1 cellular context compared by ENCODE assay signal in genomic region chr17:74780443-74781238, GRCh38.
TF ChIP-seq lines count a peak whose summit lies in the region.

No MANE protein-coding gene starts in this region.

TF ChIP-seq in HepG2, 621 proteins besides CTCF, POLR2A, EP300 and RAD21 (continued from another document and continues in another):
- TF ChIP-seq GLMP (CRISPR knock-in tag; IDR thresholded peaks at IDR 0.05; ENCODE audit: borderline replicate concordance) = no peak
- no peak; the same call in 1 of the 2 replicates for TF ChIP-seq DNMT3B (CRISPR knock-in tag; conservative IDR thresholded peaks at IDR 0.05)
- no peak for TF ChIP-seq FIP1L1 (IDR thresholded peaks at IDR 0.05; ENCODE audit: borderline replicate concordance, insufficient read depth, low read depth, low read length)
- no peak for TF ChIP-seq ZFAT (CRISPR knock-in tag; conservative IDR thresholded peaks at IDR 0.05)
- no peak for TF ChIP-seq ZNF782 (CRISPR knock-in tag; IDR thresholded peaks at IDR 0.05; ENCODE audit: borderline replicate concordance)
- no peak for TF ChIP-seq BCL3 (CRISPR knock-in tag; IDR thresholded peaks at IDR 0.05)
- no peak for TF ChIP-seq ZNF550 (CRISPR knock-in tag; IDR thresholded peaks at IDR 0.05; ENCODE audit: borderline replicate concordance)
- no peak for TF ChIP-seq ZFP36 (IDR thresholded peaks at IDR 0.05; ENCODE audit: borderline replicate concordance, low read depth, low read length, partially characterized antibody)
- no peak for TF ChIP-seq FOSL2 (CRISPR knock-in tag; IDR thresholded peaks at IDR 0.05)
- TF ChIP-seq HIC2 (CRISPR knock-in tag; IDR thresholded peaks at IDR 0.05; ENCODE audit: low read depth) = no peak
- no peak for TF ChIP-seq ZNF446 (CRISPR knock-in tag; IDR thresholded peaks at IDR 0.05)
- TF ChIP-seq ZNF710 (CRISPR knock-in tag; IDR thresholded peaks at IDR 0.05; ENCODE audit: borderline replicate concordance) = peak; percentile 21; the same call in 1 of the 2 replicates
- TF ChIP-seq ZNF800 (CRISPR knock-in tag; IDR thresholded peaks at IDR 0.05) = no peak
- no peak for TF ChIP-seq HMGXB3 (CRISPR knock-in tag; IDR thresholded peaks at IDR 0.05; ENCODE audit: borderline replicate concordance)
- TF ChIP-seq ZNF839 (CRISPR knock-in tag; IDR thresholded peaks at IDR 0.05; ENCODE audit: borderline replicate concordance) = no peak
- TF ChIP-seq ZNF362 (CRISPR knock-in tag; IDR thresholded peaks at IDR 0.05; ENCODE audit: borderline replicate concordance) = no peak; the same call in 1 of the 2 replicates
- TF ChIP-seq ZFP41 (CRISPR knock-in tag; IDR thresholded peaks at IDR 0.05; ENCODE audit: borderline replicate concordance) = no peak
- TF ChIP-seq ZBTB26 (CRISPR knock-in tag; IDR thresholded peaks at IDR 0.05; ENCODE audit: borderline replicate concordance) = 0 out of 2 replicates have a peak, but pooled peaks have one; percentile 27
- TF ChIP-seq ZNF574 (CRISPR knock-in tag; IDR thresholded peaks at IDR 0.05) = peak; percentile 40; the same call in 1 of the 2 replicates
- no peak for TF ChIP-seq MYNN (CRISPR knock-in tag; IDR thresholded peaks at IDR 0.05; ENCODE audit: low read depth)
- TF ChIP-seq PITX1 (CRISPR knock-in tag; IDR thresholded peaks at IDR 0.05) = no peak
- no peak for TF ChIP-seq ZNF407 (CRISPR knock-in tag; IDR thresholded peaks at IDR 0.05; ENCODE audit: not compliant biosample characterization)
